In genomic region chr15:100885116-100885515, GRCh38 we compare ENCODE assay signal across 1 cellular context.
TF ChIP-seq lines count a peak whose summit lies in the region.

No MANE protein-coding gene starts in this region.

TF ChIP-seq in GM23338, 12 proteins besides CTCF, POLR2A, EP300 and RAD21 (continued from another document):
- TF ChIP-seq ZNF462 (CRISPR knock-in tag; IDR thresholded peaks at IDR 0.05): no peak
